In genomic region chr16:31073073-31073822, GRCh38 we compare ENCODE assay signal across 8 cellular contexts. TPM values are rescaled to one million over a fixed set of nuclear protein-coding genes. Genes with fewer than 3 reads are reported as not detected.
DNase-seq lines count a peak whose midpoint lies in the region; ATAC-seq, FAIRE-seq and TF ChIP-seq lines count a peak whose summit lies in the region.

No MANE protein-coding gene starts in this region.

- TF ChIP-seq CTCF in astrocyte of the cerebellum (IDR thresholded peaks at IDR 0.05; ENCODE audit: low read depth, low read length, missing control alignments) = no peak
- no peak for TF ChIP-seq CTCF in hepatocyte (IDR thresholded peaks at IDR 0.05; ENCODE audit: poor library complexity)

- no peak for FAIRE-seq in GM18507 (lab: Jason Lieb, UNC)

- no peaks in the 10 kb centered on the region for H3K27me3 ChIP-seq in hepatocyte
- H3K27me3 ChIP-seq in aorta (ENCODE audit: control insufficient read depth in 1 of 2, insufficient read depth in 2 of 2, low read length in 1 of 2) = no peaks in the 10 kb centered on the region

- peak overlapping the region; percentile 80 for H2AFZ ChIP-seq in hepatocyte

- peak overlapping the region; percentile 75 for H3K4me2 ChIP-seq in hepatocyte

- 1% methylated on average over 60 of the region's 83 CpGs for WGBS in hepatocyte (ENCODE audit: low lambda C conversion rate, missing lambda C conversion rate)
- WGBS in aorta, 2 donors = 0% methylated on average over 75 to 83 of the region's 83 CpGs

- H3K4me1 ChIP-seq in hepatocyte (ENCODE audit: insufficient read depth) (peaks cover 10% of the 10 kb centered on the region), aorta (ENCODE audit: control insufficient read depth in 1 of 2, insufficient read depth in 2 of 2, low read length in 2 of 2) (peaks cover 0 to 3% of the 10 kb centered on the region in 2 donors)

- intact Hi-C loops in aorta (cut with DNase I) = loop anchor here (2.0 to 10.0 kb wide), 6 partner anchors 38 to 389 kb away; partner anchors contain the start of genes HSD3B7 (in 1 of the 2), SETD1A (in 1 of the 2) and STX4 (in 1 of the 2)

- H4K20me1 ChIP-seq in hepatocyte (ENCODE audit: insufficient read depth, poor library complexity, severe bottlenecking) = no peaks in the 10 kb centered on the region

- in situ Hi-C loops in astrocyte of the cerebellum (cut with HindIII; ENCODE audit: low sequenced_read_pairs) = loop anchor here (25.0 kb wide), 1 partner anchor 136 kb away; the partner anchor contains the start of gene ORAI3

- H3K9me2 ChIP-seq in hepatocyte (replicated peaks; ENCODE audit: insufficient read depth) = no peaks in the 10 kb centered on the region

- H3K27ac ChIP-seq in hepatocyte (peak overlapping the region; percentile 99), aorta (ENCODE audit: low read depth in 1 of 2, low read length in 2 of 2) (peak overlapping the region in 1 of 2 donors; percentile 97)

- H3K9me3 ChIP-seq in hepatocyte (ENCODE audit: low read depth) (no peaks in the 10 kb centered on the region), aorta (ENCODE audit: control insufficient read depth, low read length) (no peaks in the 10 kb centered on the region)

- H3K36me3 ChIP-seq in hepatocyte (replicated peaks; ENCODE audit: insufficient read depth, low read depth) (no peaks in the 10 kb centered on the region), aorta (ENCODE audit: control insufficient read depth in 1 of 2, insufficient read depth in 2 of 2, low read length in 1 of 2) (no peaks in the 10 kb centered on the region)

- peak overlapping the region; percentile 85 for H3K4me3 ChIP-seq in astrocyte of the cerebellum (ENCODE audit: low read depth, low read length)
- H3K4me3 ChIP-seq in hepatocyte = peak overlapping the region; percentile 78
- peak overlapping the region; percentile 84 to 97 for H3K4me3 ChIP-seq in aorta (ENCODE audit: low read length in 2 of 2)

- DNase-seq in GM18507 (ENCODE audit: extremely low spot score, insufficient read length, low read depth) (peak; percentile 66), NCI-H1694 treated with DMSO at 0.1 percent for 48 hours (lab: John Stamatoyannopoulos, UW) (peak; percentile 53), T-helper 9 cell (peak; percentile 87), astrocyte of the cerebellum (ENCODE audit: low read depth) (peak; percentile 77), hepatocyte (ENCODE audit: low spot score) (peak; percentile 95), retina (peak; percentile 98), aorta (peak; percentile 96 to 97)

- peaks cover 82% of the 10 kb centered on the region for H3K79me2 ChIP-seq in hepatocyte

- peak; percentile 45 for ATAC-seq in HG02884 (IDR thresholded peaks at IDR 0.05; ENCODE audit: unreplicated experiment)
- ATAC-seq in aorta (ENCODE audit: low FRiP score) = peak; percentile 94

RNA-seq across cellular contexts. Expression of gene ZNF668, which starts 0.8 kb away (rescaled TPM):
- total RNA-seq in hepatocyte (6.9 and 8.1 TPM in 2 replicates), aorta (10 to 100 TPM in 1 of 2 donors, 1 to 10 TPM in 1; 7.4 to 10.3 TPM)
- polyA plus RNA-seq in hepatocyte (12.4 and 13.0 TPM in 2 replicates), aorta (1 to 10 TPM; 6.0 to 6.6 TPM)

RNA-seq across cellular contexts. Expression of gene ZNF646, which starts 1.0 kb away (rescaled TPM):
- total RNA-seq in hepatocyte (6.2 and 9.1 TPM in 2 replicates), aorta (10 to 100 TPM; 12.6 to 15.0 TPM)
- polyA plus RNA-seq in hepatocyte (3.1 and 4.8 TPM in 2 replicates), aorta (1 to 10 TPM; 1.6 to 4.7 TPM)

RNA-seq across cellular contexts. Expression of gene PRSS53, which starts 15.5 kb away (rescaled TPM):
- total RNA-seq in hepatocyte (1.5 and 2.2 TPM in 2 replicates), aorta (1 to 10 TPM; 2.4 to 6.0 TPM)
- polyA plus RNA-seq in hepatocyte (0.39 and 0.66 TPM in 2 replicates), aorta (10 to 100 TPM in 1 of 2 donors, 1 to 10 TPM in 1; 3.6 to 12.9 TPM)

RNA-seq across cellular contexts. Expression of gene VKORC1, which starts 21.3 kb away (rescaled TPM):
- total RNA-seq in hepatocyte (105 and 128 TPM in 2 replicates), aorta (100 to 1,000 TPM in 1 of 2 donors, 10 to 100 TPM in 1; 75.7 to 109 TPM)
- polyA plus RNA-seq in hepatocyte (195 and 228 TPM in 2 replicates), aorta (100 to 1,000 TPM; 143 to 206 TPM)

RNA-seq across cellular contexts. Expression of gene BCKDK, which starts 34.9 kb away (rescaled TPM):
- 27.3 and 30.9 TPM in 2 replicates for total RNA-seq in hepatocyte
- 62.1 and 75.2 TPM in 2 replicates for polyA plus RNA-seq in hepatocyte
- 10 to 100 TPM; 28.6 to 37.2 TPM for total RNA-seq in aorta
- 10 to 100 TPM; 16.7 to 32.0 TPM for polyA plus RNA-seq in aorta
